ENCODE assay signal across 1 cellular context in genomic region chr11:78325274-78325781, GRCh38.
TF ChIP-seq lines count a peak whose summit lies in the region.

No MANE protein-coding gene starts in this region.

TF ChIP-seq in K562, 482 proteins besides CTCF, POLR2A, EP300 and RAD21 (continued from another document and continues in another):
- TF ChIP-seq, protein P1, sequence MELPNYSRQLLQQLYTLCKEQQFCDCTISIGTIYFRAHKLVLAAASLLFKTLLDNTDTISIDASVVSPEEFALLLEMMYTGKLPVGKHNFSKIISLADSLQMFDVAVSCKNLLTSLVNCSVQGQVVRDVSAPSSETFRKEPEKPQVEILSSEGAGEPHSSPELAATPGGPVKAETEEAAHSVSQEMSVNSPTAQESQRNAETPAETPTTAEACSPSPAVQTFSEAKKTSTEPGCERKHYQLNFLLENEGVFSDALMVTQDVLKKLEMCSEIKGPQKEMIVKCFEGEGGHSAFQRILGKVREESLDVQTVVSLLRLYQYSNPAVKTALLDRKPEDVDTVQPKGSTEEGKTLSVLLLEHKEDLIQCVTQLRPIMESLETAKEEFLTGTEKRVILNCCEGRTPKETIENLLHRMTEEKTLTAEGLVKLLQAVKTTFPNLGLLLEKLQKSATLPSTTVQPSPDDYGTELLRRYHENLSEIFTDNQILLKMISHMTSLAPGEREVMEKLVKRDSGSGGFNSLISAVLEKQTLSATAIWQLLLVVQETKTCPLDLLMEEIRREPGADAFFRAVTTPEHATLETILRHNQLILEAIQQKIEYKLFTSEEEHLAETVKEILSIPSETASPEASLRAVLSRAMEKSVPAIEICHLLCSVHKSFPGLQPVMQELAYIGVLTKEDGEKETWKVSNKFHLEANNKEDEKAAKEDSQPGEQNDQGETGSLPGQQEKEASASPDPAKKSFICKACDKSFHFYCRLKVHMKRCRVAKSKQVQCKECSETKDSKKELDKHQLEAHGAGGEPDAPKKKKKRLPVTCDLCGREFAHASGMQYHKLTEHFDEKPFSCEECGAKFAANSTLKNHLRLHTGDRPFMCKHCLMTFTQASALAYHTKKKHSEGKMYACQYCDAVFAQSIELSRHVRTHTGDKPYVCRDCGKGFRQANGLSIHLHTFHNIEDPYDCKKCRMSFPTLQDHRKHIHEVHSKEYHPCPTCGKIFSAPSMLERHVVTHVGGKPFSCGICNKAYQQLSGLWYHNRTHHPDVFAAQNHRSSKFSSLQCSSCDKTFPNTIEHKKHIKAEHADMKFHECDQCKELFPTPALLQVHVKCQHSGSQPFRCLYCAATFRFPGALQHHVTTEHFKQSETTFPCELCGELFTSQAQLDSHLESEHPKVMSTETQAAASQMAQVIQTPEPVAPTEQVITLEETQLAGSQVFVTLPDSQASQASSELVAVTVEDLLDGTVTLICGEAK (IDR thresholded peaks at IDR 0.05): no peak
- TF ChIP-seq, protein P1 (CRISPR knock-in tag; IDR thresholded peaks at IDR 0.05): no peak
- TF ChIP-seq ELF2 (CRISPR knock-in tag; IDR thresholded peaks at IDR 0.05) (no peak), SMAD4 (CRISPR knock-in tag; conservative IDR thresholded peaks at IDR 0.05) (peak; percentile 63), CBX2 (IDR thresholded peaks at IDR 0.05; ENCODE audit: insufficient read depth, low read length, poor library complexity, severe bottlenecking) (no peak), BHLHE40 (IDR thresholded peaks at IDR 0.05; ENCODE audit: low read length) (no peak), CHD2 (IDR thresholded peaks at IDR 0.05; ENCODE audit: low read depth, low read length) (no peak), ZZZ3 (IDR thresholded peaks at IDR 0.05) (no peak), ZBTB7A (IDR thresholded peaks at IDR 0.05; ENCODE audit: borderline replicate concordance, control insufficient read depth, low read depth, low read length) (no peak), TSC22D4 (tag; IDR thresholded peaks at IDR 0.05) (no peak), ZBTB17 (CRISPR knock-in tag; IDR thresholded peaks at IDR 0.05) (no peak), HDAC1 (IDR thresholded peaks at IDR 0.05) (peak in 1 of 2 experiments; percentile 31; a peak in 1 of 4 replicates), ZNF780A (CRISPR knock-in tag; IDR thresholded peaks at IDR 0.05) (no peak), EGR1 (conservative IDR thresholded peaks at IDR 0.05) (peak; percentile 91), CHCHD3 (CRISPR knock-in tag; IDR thresholded peaks at IDR 0.05) (no peak), MAZ (CRISPR knock-in tag; conservative IDR thresholded peaks at IDR 0.05 in 1 of 2, IDR thresholded peaks at IDR 0.05 in 1 of 2) (no peak), ELF1 (tag; IDR thresholded peaks at IDR 0.05) (no peak), ZNF318 (IDR thresholded peaks at IDR 0.05; ENCODE audit: borderline replicate concordance in 1 of 2, low read depth in 1 of 2) (no peak), TRIM25 (IDR thresholded peaks at IDR 0.05; ENCODE audit: borderline replicate concordance) (no peak), ZSCAN29 (IDR thresholded peaks at IDR 0.05) (no peak), NCOA6 (IDR thresholded peaks at IDR 0.05) (no peak), SRSF3 (IDR thresholded peaks at IDR 0.05; ENCODE audit: insufficient read depth, low read length) (no peak), EWSR1 (IDR thresholded peaks at IDR 0.05; ENCODE audit: borderline replicate concordance, low read depth, partially characterized antibody) (no peak)
- TF ChIP-seq, protein P2, sequence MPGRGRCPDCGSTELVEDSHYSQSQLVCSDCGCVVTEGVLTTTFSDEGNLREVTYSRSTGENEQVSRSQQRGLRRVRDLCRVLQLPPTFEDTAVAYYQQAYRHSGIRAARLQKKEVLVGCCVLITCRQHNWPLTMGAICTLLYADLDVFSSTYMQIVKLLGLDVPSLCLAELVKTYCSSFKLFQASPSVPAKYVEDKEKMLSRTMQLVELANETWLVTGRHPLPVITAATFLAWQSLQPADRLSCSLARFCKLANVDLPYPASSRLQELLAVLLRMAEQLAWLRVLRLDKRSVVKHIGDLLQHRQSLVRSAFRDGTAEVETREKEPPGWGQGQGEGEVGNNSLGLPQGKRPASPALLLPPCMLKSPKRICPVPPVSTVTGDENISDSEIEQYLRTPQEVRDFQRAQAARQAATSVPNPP (IDR thresholded peaks at IDR 0.05; ENCODE audit: borderline replicate concordance, insufficient read depth, insufficient read length): no peak
- TF ChIP-seq, protein P3, sequence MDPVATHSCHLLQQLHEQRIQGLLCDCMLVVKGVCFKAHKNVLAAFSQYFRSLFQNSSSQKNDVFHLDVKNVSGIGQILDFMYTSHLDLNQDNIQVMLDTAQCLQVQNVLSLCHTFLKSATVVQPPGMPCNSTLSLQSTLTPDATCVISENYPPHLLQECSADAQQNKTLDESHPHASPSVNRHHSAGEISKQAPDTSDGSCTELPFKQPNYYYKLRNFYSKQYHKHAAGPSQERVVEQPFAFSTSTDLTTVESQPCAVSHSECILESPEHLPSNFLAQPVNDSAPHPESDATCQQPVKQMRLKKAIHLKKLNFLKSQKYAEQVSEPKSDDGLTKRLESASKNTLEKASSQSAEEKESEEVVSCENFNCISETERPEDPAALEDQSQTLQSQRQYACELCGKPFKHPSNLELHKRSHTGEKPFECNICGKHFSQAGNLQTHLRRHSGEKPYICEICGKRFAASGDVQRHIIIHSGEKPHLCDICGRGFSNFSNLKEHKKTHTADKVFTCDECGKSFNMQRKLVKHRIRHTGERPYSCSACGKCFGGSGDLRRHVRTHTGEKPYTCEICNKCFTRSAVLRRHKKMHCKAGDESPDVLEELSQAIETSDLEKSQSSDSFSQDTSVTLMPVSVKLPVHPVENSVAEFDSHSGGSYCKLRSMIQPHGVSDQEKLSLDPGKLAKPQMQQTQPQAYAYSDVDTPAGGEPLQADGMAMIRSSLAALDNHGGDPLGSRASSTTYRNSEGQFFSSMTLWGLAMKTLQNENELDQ (CRISPR knock-in tag; IDR thresholded peaks at IDR 0.05; ENCODE audit: borderline replicate concordance): no peak
- TF ChIP-seq, protein P4, sequence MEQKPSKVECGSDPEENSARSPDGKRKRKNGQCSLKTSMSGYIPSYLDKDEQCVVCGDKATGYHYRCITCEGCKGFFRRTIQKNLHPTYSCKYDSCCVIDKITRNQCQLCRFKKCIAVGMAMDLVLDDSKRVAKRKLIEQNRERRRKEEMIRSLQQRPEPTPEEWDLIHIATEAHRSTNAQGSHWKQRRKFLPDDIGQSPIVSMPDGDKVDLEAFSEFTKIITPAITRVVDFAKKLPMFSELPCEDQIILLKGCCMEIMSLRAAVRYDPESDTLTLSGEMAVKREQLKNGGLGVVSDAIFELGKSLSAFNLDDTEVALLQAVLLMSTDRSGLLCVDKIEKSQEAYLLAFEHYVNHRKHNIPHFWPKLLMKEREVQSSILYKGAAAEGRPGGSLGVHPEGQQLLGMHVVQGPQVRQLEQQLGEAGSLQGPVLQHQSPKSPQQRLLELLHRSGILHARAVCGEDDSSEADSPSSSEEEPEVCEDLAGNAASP (IDR thresholded peaks at IDR 0.05): no peak
- TF ChIP-seq, protein P5, sequence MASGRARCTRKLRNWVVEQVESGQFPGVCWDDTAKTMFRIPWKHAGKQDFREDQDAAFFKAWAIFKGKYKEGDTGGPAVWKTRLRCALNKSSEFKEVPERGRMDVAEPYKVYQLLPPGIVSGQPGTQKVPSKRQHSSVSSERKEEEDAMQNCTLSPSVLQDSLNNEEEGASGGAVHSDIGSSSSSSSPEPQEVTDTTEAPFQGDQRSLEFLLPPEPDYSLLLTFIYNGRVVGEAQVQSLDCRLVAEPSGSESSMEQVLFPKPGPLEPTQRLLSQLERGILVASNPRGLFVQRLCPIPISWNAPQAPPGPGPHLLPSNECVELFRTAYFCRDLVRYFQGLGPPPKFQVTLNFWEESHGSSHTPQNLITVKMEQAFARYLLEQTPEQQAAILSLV (tag; IDR thresholded peaks at IDR 0.05): no peak
- TF ChIP-seq, protein P6, sequence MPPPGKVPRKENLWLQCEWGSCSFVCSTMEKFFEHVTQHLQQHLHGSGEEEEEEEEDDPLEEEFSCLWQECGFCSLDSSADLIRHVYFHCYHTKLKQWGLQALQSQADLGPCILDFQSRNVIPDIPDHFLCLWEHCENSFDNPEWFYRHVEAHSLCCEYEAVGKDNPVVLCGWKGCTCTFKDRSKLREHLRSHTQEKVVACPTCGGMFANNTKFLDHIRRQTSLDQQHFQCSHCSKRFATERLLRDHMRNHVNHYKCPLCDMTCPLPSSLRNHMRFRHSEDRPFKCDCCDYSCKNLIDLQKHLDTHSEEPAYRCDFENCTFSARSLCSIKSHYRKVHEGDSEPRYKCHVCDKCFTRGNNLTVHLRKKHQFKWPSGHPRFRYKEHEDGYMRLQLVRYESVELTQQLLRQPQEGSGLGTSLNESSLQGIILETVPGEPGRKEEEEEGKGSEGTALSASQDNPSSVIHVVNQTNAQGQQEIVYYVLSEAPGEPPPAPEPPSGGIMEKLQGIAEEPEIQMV (tag; conservative IDR thresholded peaks at IDR 0.05; ENCODE audit: low read depth): no peak
